In genomic region chr2:129742415-129742814, GRCh38 we compare ENCODE assay signal across 8 cellular contexts.
"Had no signal": no experiment of that assay in that cellular context is flagged by ENCODE, and none has a peak within 500 bp of the region (broad histone marks: within the 10 kb centered on the region; RNA-seq: fewer than 3 reads in every experiment).

No MANE protein-coding gene starts in this region.

- H3K4me1 ChIP-seq: HAP-1 had no signal

- H3K36me3 ChIP-seq: HAP-1 had no signal

- H3K27ac ChIP-seq: HL-60 had no signal

- H3K4me3 ChIP-seq: GM23338, HAP-1 had no signal

- H3K9me3 ChIP-seq: HAP-1 had no signal

- H3K4me3 Mint-ChIP-seq: GM23338, IgD-negative memory B cell had no signal

- DNase-seq: H7, KBM-7 had no signal

- H2AFZ ChIP-seq: GM23338 had no signal

- H3K9me3 Mint-ChIP-seq: GM23338 had no signal

- H3K36me3 Mint-ChIP-seq: IgD-negative memory B cell had no signal

- H3K4me2 ChIP-seq: GM23338 had no signal

- H3K4me1 Mint-ChIP-seq: IgD-negative memory B cell had no signal

- ATAC-seq: HCT116, HepG2 had no signal

- H3K27ac Mint-ChIP-seq: GM23338, IgD-negative memory B cell had no signal
